In genomic region chr16:31458073-31458834, GRCh38 we compare ENCODE assay signal across 1 cellular context.
TF ChIP-seq lines count a peak whose summit lies in the region.

No MANE protein-coding gene starts in this region.

TF ChIP-seq in HepG2, 621 proteins besides CTCF, POLR2A, EP300 and RAD21 (continues in another document):
- TF ChIP-seq RARG (CRISPR knock-in tag; IDR thresholded peaks at IDR 0.05; ENCODE audit: low read depth) (no peak), ZNF503 (CRISPR knock-in tag; IDR thresholded peaks at IDR 0.05) (no peak), PATZ1 (CRISPR knock-in tag; IDR thresholded peaks at IDR 0.05) (peak; percentile 71; the same call in 1 of the 2 replicates), ZNF10 (CRISPR knock-in tag; IDR thresholded peaks at IDR 0.05; ENCODE audit: borderline replicate concordance, low read depth) (no peak), MXD3 (CRISPR knock-in tag; IDR thresholded peaks at IDR 0.05) (no peak; the same call in 1 of the 2 replicates), MXI1 (IDR thresholded peaks at IDR 0.05; ENCODE audit: borderline replicate concordance, low read depth, low read length) (peak; percentile 91; the same call in 1 of the 3 replicates), RBAK (CRISPR knock-in tag; IDR thresholded peaks at IDR 0.05) (peak; percentile 84; the same call in 1 of the 2 replicates), ZIK1 (CRISPR knock-in tag; IDR thresholded peaks at IDR 0.05; ENCODE audit: borderline replicate concordance, low read depth) (peak; percentile 96), ZNF468 (CRISPR knock-in tag; IDR thresholded peaks at IDR 0.05) (0 out of 2 replicates have a peak, but pooled peaks have one; percentile 28), MTA3 (CRISPR knock-in tag; IDR thresholded peaks at IDR 0.05) (no peak), NFAT5 (CRISPR knock-in tag; IDR thresholded peaks at IDR 0.05) (no peak), GFI1 (CRISPR knock-in tag; IDR thresholded peaks at IDR 0.05; ENCODE audit: borderline replicate concordance) (peak; percentile 62; the same call in 1 of the 2 replicates), ZFP1 (CRISPR knock-in tag; IDR thresholded peaks at IDR 0.05) (peak; percentile 88), ETV5 (CRISPR knock-in tag; IDR thresholded peaks at IDR 0.05; ENCODE audit: borderline replicate concordance) (peak; percentile 86), SOX5 (CRISPR knock-in tag; IDR thresholded peaks at IDR 0.05; ENCODE audit: borderline replicate concordance) (peak; percentile 79), PLSCR1 (CRISPR knock-in tag; IDR thresholded peaks at IDR 0.05; ENCODE audit: borderline replicate concordance) (no peak), TAF1 (CRISPR knock-in tag; IDR thresholded peaks at IDR 0.05) (peak; percentile 90), ZNF513 (CRISPR knock-in tag; conservative IDR thresholded peaks at IDR 0.05) (no peak), ZNF576 (CRISPR knock-in tag; IDR thresholded peaks at IDR 0.05) (0 out of 2 replicates have a peak, but pooled peaks have one; percentile 86), TFAP4 (IDR thresholded peaks at IDR 0.05; ENCODE audit: borderline replicate concordance, low read depth) (peak; percentile 67; the same call in 1 of the 2 replicates), ZNF598 (CRISPR knock-in tag; IDR thresholded peaks at IDR 0.05; ENCODE audit: borderline replicate concordance) (peak; percentile 98), RELA (CRISPR knock-in tag; IDR thresholded peaks at IDR 0.05) (no peak; the same call in 1 of the 2 replicates), MIER2 (CRISPR knock-in tag; IDR thresholded peaks at IDR 0.05) (peak; percentile 71; the same call in 1 of the 2 replicates), ZNF792 (CRISPR knock-in tag; IDR thresholded peaks at IDR 0.05) (peak; percentile 97), ZBTB8A (CRISPR knock-in tag; IDR thresholded peaks at IDR 0.05; ENCODE audit: borderline replicate concordance, low read depth) (no peak), TEAD2 (CRISPR knock-in tag; IDR thresholded peaks at IDR 0.05) (no peak), TBP (CRISPR knock-in tag; IDR thresholded peaks at IDR 0.05) (no peak; the same call in 1 of the 2 replicates), ATAD3A (CRISPR knock-in tag; IDR thresholded peaks at IDR 0.05) (peak; percentile 23), CREM (IDR thresholded peaks at IDR 0.05) (peak; percentile 52; the same call in 1 of the 2 replicates), CREM (CRISPR knock-in tag; IDR thresholded peaks at IDR 0.05) (no peak), CCDC6 (CRISPR knock-in tag; IDR thresholded peaks at IDR 0.05) (peak; percentile 94), HDAC6 (IDR thresholded peaks at IDR 0.05; ENCODE audit: low read depth, low read length) (no peak), POLR2AphosphoS5 (IDR thresholded peaks at IDR 0.05; ENCODE audit: low read depth, low read length) (peak; percentile 74), ZNF652 (CRISPR knock-in tag; IDR thresholded peaks at IDR 0.05; ENCODE audit: borderline replicate concordance, low read depth) (peak; percentile 59; the same call in 1 of the 2 replicates), ZNF326 (CRISPR knock-in tag; IDR thresholded peaks at IDR 0.05; ENCODE audit: borderline replicate concordance) (no peak), PLRG1 (conservative IDR thresholded peaks at IDR 0.05) (no peak), CERS6 (CRISPR knock-in tag; IDR thresholded peaks at IDR 0.05) (no peak), LBX2 (CRISPR knock-in tag; IDR thresholded peaks at IDR 0.05; ENCODE audit: borderline replicate concordance) (no peak; the same call in 1 of the 2 replicates), SMAD3 (CRISPR knock-in tag; IDR thresholded peaks at IDR 0.05) (peak; percentile 88), ZNF800 (CRISPR knock-in tag; IDR thresholded peaks at IDR 0.05) (peak; percentile 88), ETS1 (CRISPR knock-in tag; IDR thresholded peaks at IDR 0.05) (no peak), NFKBIZ (CRISPR knock-in tag; IDR thresholded peaks at IDR 0.05) (peak; percentile 91), JARID2 (CRISPR knock-in tag; IDR thresholded peaks at IDR 0.05; ENCODE audit: insufficient replicate concordance) (no peak), CREB1 (IDR thresholded peaks at IDR 0.05) (peak; percentile 39; the same call in 1 of the 2 replicates), CREB1 (CRISPR knock-in tag; IDR thresholded peaks at IDR 0.05) (no peak), POGZ (CRISPR knock-in tag; IDR thresholded peaks at IDR 0.05) (peak; percentile 68), ESRRA (CRISPR knock-in tag; IDR thresholded peaks at IDR 0.05; ENCODE audit: low read depth) (peak; percentile 88)
